Comparison of ENCODE assay signal across 1 cellular context in genomic region chr3:126056681-126057546, GRCh38.
TF ChIP-seq lines count a peak whose summit lies in the region.

No MANE protein-coding gene starts in this region.

TF ChIP-seq in HepG2, 621 proteins besides CTCF, POLR2A, EP300 and RAD21 (continued from another document and continues in another):
- TF ChIP-seq ZNF264 (CRISPR knock-in tag; IDR thresholded peaks at IDR 0.05) (peak; percentile 51; the same call in 1 of the 2 replicates), ZNF143 (CRISPR knock-in tag; IDR thresholded peaks at IDR 0.05) (peak; percentile 59; the same call in 1 of the 2 replicates), RARA (CRISPR knock-in tag; IDR thresholded peaks at IDR 0.05) (peak; percentile 66), RFXAP (CRISPR knock-in tag; IDR thresholded peaks at IDR 0.05; ENCODE audit: borderline replicate concordance) (peak; percentile 62; the same call in 1 of the 2 replicates), NFAT5 (CRISPR knock-in tag; IDR thresholded peaks at IDR 0.05) (0 out of 2 replicates have a peak, but pooled peaks have one; percentile 57), PITX1 (CRISPR knock-in tag; IDR thresholded peaks at IDR 0.05) (no peak), TERF1 (CRISPR knock-in tag; IDR thresholded peaks at IDR 0.05) (0 out of 2 replicates have a peak, but pooled peaks have one; percentile 44), ATF2 (CRISPR knock-in tag; IDR thresholded peaks at IDR 0.05) (0 out of 2 replicates have a peak, but pooled peaks have one; percentile 19), GATAD2A (CRISPR knock-in tag; IDR thresholded peaks at IDR 0.05) (peak; percentile 75), KLF9 (CRISPR knock-in tag; IDR thresholded peaks at IDR 0.05; ENCODE audit: low read depth) (no peak), ZNF687 (CRISPR knock-in tag; IDR thresholded peaks at IDR 0.05) (peak; percentile 91), ZNF142 (CRISPR knock-in tag; IDR thresholded peaks at IDR 0.05) (peak; percentile 27; the same call in 1 of the 2 replicates), NAIF1 (CRISPR knock-in tag; IDR thresholded peaks at IDR 0.05; ENCODE audit: borderline replicate concordance) (no peak), TARDBP (CRISPR knock-in tag; IDR thresholded peaks at IDR 0.05) (peak; percentile 64), PCBP2 (optimal IDR thresholded peaks at IDR 0.05; ENCODE audit: low read depth, low read length, poor library complexity, severe bottlenecking) (no peak), FOSL1 (CRISPR knock-in tag; IDR thresholded peaks at IDR 0.05; ENCODE audit: borderline replicate concordance) (peak; percentile 85), HNF4G (IDR thresholded peaks at IDR 0.05; ENCODE audit: borderline replicate concordance, low read depth, low read length) (peak; percentile 24; the same call in 1 of the 2 replicates), HNF4G (CRISPR knock-in tag; IDR thresholded peaks at IDR 0.05; ENCODE audit: borderline replicate concordance, low read depth) (no peak; the same call in 1 of the 2 replicates), ZC3H4 (CRISPR knock-in tag; IDR thresholded peaks at IDR 0.05; ENCODE audit: borderline replicate concordance) (no peak), ZNF362 (CRISPR knock-in tag; IDR thresholded peaks at IDR 0.05; ENCODE audit: borderline replicate concordance) (0 out of 2 replicates have a peak, but pooled peaks have one; percentile 32), HOXA5 (CRISPR knock-in tag; IDR thresholded peaks at IDR 0.05) (peak; percentile 51; the same call in 1 of the 2 replicates), MIXL1 (CRISPR knock-in tag; IDR thresholded peaks at IDR 0.05) (peak; percentile 55; the same call in 1 of the 2 replicates), YY1 (IDR thresholded peaks at IDR 0.05; ENCODE audit: insufficient read depth, insufficient replicate concordance, low read depth, low read length) (peak; percentile 6), IKZF5 (CRISPR knock-in tag; IDR thresholded peaks at IDR 0.05) (peak; percentile 43; the same call in 1 of the 2 replicates), CREB3 (CRISPR knock-in tag; IDR thresholded peaks at IDR 0.05) (no peak), CSRNP1 (CRISPR knock-in tag; IDR thresholded peaks at IDR 0.05) (peak; percentile 64; the same call in 1 of the 2 replicates)
